Comparison of ENCODE assay signal across 22 cellular contexts in the genomic region with DNA sequence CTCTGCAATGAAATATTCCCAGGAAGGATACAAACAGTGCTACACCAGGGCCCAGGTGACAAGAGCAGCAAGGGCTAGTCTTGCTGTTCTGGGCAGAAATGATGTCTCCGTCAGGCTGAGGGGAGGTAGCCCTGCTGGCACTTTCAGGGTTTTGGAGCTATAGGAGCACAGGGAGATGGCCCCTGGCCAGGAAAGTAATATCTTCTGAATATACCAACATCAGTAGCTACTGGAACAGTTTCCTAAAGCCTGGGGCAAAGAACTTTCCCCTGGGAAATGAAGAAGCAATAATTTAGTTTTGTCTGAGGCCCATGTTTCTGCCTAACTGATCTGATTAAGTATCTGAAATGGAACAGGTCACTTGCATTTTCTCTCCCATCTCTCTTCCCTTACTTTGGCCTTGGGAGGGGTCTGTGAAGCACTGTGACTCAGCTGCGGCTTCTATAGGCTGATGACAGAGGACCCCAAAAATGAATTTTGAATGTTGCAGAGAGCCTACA.
"Had no signal": no experiment of that assay in that cellular context is flagged by ENCODE, and none has a peak within 500 bp of the region (broad histone marks: within the 10 kb centered on the region; RNA-seq: fewer than 3 reads in every experiment).

No MANE protein-coding gene starts in this region.

- H3K4me3 Mint-ChIP-seq: IgD-negative memory B cell had no signal

- H3K4me3 ChIP-seq: K562, SJSA1 had no signal

- H3K36me3 Mint-ChIP-seq: IgD-negative memory B cell had no signal

- H3K4me1 Mint-ChIP-seq: IgD-negative memory B cell had no signal

- H3K27ac ChIP-seq: HL-60, KMS-11, SJSA1 had no signal

- H3K9me3 ChIP-seq: SJSA1, SK-N-SH had no signal

- H3K27me3 Mint-ChIP-seq: IgD-negative memory B cell had no signal

- H3K36me3 ChIP-seq: SJSA1 had no signal

- ATAC-seq: K562 had no signal

- DNase-seq: Kasumi-1, MM.1S, NCI-H1092 treated with DMSO at 0.1 percent for 48 hours, NCI-H1436, NCI-H187, NCI-H2029, NCI-H2081 treated with DMSO at 0.1 percent for 48 hours, NCI-H2171, NCI-H226, NCI-H510A treated with DMSO at 0.1 percent for 48 hours, NCI-H526, NCI-H748 treated with DMSO at 0.1 percent for 48 hours, Right ventricle myocardium superior, RPMI8226, SIG-M5, SK-N-SH, SW 1271 had no signal

- H3K27ac Mint-ChIP-seq: IgD-negative memory B cell had no signal

- H3K9me3 Mint-ChIP-seq: IgD-negative memory B cell had no signal

- H3K4me1 ChIP-seq: SJSA1 had no signal
